ENCODE assay signal across 19 cellular contexts in the genomic region with DNA sequence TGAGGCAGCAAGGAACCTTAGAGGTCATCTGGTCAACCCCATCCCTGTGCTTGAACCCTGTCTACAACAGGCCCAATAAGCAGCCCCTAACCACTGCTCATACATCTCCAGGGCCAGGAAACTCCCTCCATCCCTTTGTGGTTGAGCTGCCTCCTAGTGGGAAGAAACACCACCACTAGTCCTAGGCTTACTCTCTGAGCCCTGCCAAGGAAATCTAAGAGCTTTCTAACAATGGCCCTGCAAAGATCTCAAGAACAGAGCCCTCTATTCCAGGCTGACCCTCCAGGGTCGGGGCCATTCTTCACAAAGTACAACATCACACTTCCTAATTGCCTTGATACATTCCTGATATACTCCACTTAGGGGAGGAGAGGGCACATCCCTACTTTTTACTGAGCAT. TPM values are rescaled to one million over a fixed set of nuclear protein-coding genes. Genes with fewer than 3 reads are reported as not detected.
DNase-seq lines count a peak whose midpoint lies in the region; ATAC-seq and TF ChIP-seq lines count a peak whose summit lies in the region.
"Had no signal": no experiment of that assay in that cellular context is flagged by ENCODE, and none has a peak within 500 bp of the region (broad histone marks: within the 10 kb centered on the region; RNA-seq: fewer than 3 reads in every experiment).

No MANE protein-coding gene starts in this region.

- no peak overlapping the region for H3K4me3 Mint-ChIP-seq in GM23338
- H3K4me3 Mint-ChIP-seq: central memory CD8-positive, alpha-beta T cell; natural killer cell treated with Interleukin-12 subunit alpha and Interleukin-12 subunit beta and Interleukin-15 and Interleukin-18, amount 100 ng/mL, for 72 hours had no signal

- CTCF ChIA-PET in AG04450 (lab: Charles Lee): interaction anchor here (0.6 to 0.8 kb wide), 2 partner anchors 51 to 154 kb away, joined by 3 read pairs; no protein-coding TSS in a partner anchor

- H3F3A ChIP-seq in GM23338 (replicated peaks; ENCODE audit: low read depth): peaks cover 31% of the 10 kb centered on the region

- H3K27ac Mint-ChIP-seq in GM23338: 0 out of 2 replicates have a peak overlapping the region, but pooled peaks have one; percentile 9
- H3K27ac Mint-ChIP-seq: natural killer cell treated with Interleukin-12 subunit alpha and Interleukin-12 subunit beta and Interleukin-15 and Interleukin-18, amount 100 ng/mL, for 72 hours had no signal

- H3K4me2 ChIP-seq in GM23338 (no peak overlapping the region), mesendoderm (ENCODE audit: low read length) (no peak overlapping the region)

- H3K23ac ChIP-seq in mesendoderm (ENCODE audit: low read length): no peak overlapping the region

- H3K27me3 ChIP-seq in AG04450 (ENCODE audit: control insufficient read depth, insufficient read depth, low read length) (no peaks in the 10 kb centered on the region), GM23338 (ENCODE audit: insufficient read depth) (no peaks in the 10 kb centered on the region), brain microvascular endothelial cell (replicated peaks) (no peaks in the 10 kb centered on the region), mesendoderm (ENCODE audit: insufficient read depth, low read length, poor library complexity) (no peaks in the 10 kb centered on the region)
- H3K27me3 ChIP-seq: esophagus muscularis mucosa, thyroid gland had no signal

- H3K9me3 Mint-ChIP-seq in GM23338: no peaks in the 10 kb centered on the region; the same call in 2 of the 3 replicates
- H3K9me3 Mint-ChIP-seq: central memory CD8-positive, alpha-beta T cell; natural killer cell treated with Interleukin-12 subunit alpha and Interleukin-12 subunit beta and Interleukin-15 and Interleukin-18, amount 100 ng/mL, for 72 hours had no signal

- H3K36me3 ChIP-seq in GM23338 (ENCODE audit: insufficient read depth) (peaks cover 43% of the 10 kb centered on the region), brain microvascular endothelial cell (replicated peaks) (peaks cover 60% of the 10 kb centered on the region), mesendoderm (ENCODE audit: control insufficient read depth, insufficient read depth, low read length) (peaks cover 40% of the 10 kb centered on the region)

- no peak overlapping the region for H2BK15ac ChIP-seq in mesendoderm (replicated peaks; ENCODE audit: low read depth)

- H2BK120ac ChIP-seq in mesendoderm (ENCODE audit: low read depth, low read length): no peak overlapping the region

- peaks cover 52% of the 10 kb centered on the region for H3K79me1 ChIP-seq in mesendoderm (ENCODE audit: low read length)

- H3K79me2 ChIP-seq in GM23338 (replicated peaks; ENCODE audit: insufficient read depth) (peaks cover 87% of the 10 kb centered on the region), mesendoderm (ENCODE audit: control insufficient read depth, insufficient read depth, low read length) (peaks cover 79% of the 10 kb centered on the region)

- H2AK5ac ChIP-seq in mesendoderm (ENCODE audit: low read length): no peak overlapping the region

- no peak overlapping the region for H3K18ac ChIP-seq in mesendoderm (ENCODE audit: low read length)

- H2BK5ac ChIP-seq in mesendoderm (ENCODE audit: low read length): no peak overlapping the region

- peak overlapping the region; percentile 50 for H3K9ac ChIP-seq in mesendoderm (ENCODE audit: low read length)

- TF ChIP-seq CTCF in AG04450 (IDR thresholded peaks at IDR 0.05; ENCODE audit: low read depth, low read length) (peak; percentile 29; the same call in 1 of the 2 replicates), GM23338 (conservative IDR thresholded peaks at IDR 0.05; ENCODE audit: low read depth in 2 of 2) (0 out of 4 replicates have a peak, but pooled peaks of 1 of the 2 experiments have one; percentile 6), brain microvascular endothelial cell (IDR thresholded peaks at IDR 0.05; ENCODE audit: low read depth, low read length, missing control alignments) (peak; percentile 59)

- H3K4me3 ChIP-seq in AG04450 (ENCODE audit: low read depth, low read length) (no peak overlapping the region), GM23338 (no peak overlapping the region), brain microvascular endothelial cell (ENCODE audit: low read depth, low read length) (no peak overlapping the region), mesendoderm (ENCODE audit: low read length) (no peak overlapping the region)
- H3K4me3 ChIP-seq: esophagus muscularis mucosa, thyroid gland had no signal

- in situ Hi-C loops in brain microvascular endothelial cell (cut with HindIII; ENCODE audit: low pct_ligation_motif_present, low sequenced_read_pairs): no loop called here

- POLR2A ChIA-PET in AG04450 (lab: Yijun Ruan, JAX): no interaction called here

- no peak overlapping the region for H3K27ac ChIP-seq in AG04450 (ENCODE audit: low read depth, low read length)
- H3K27ac ChIP-seq in GM23338 (ENCODE audit: low read depth): 0 out of 2 replicates have a peak overlapping the region, but pooled peaks have one; percentile 14
- H3K27ac ChIP-seq in brain microvascular endothelial cell: no peak overlapping the region
- H3K27ac ChIP-seq in mesendoderm (ENCODE audit: low read depth, low read length): no peak overlapping the region
- H3K27ac ChIP-seq: esophagus muscularis mucosa, HL-60, thyroid gland had no signal

- no peak overlapping the region for H2AFZ ChIP-seq in GM23338

- peaks cover 84% of the 10 kb centered on the region for H4K20me1 ChIP-seq in GM23338 (replicated peaks; ENCODE audit: insufficient read depth)

- H3K36me3 Mint-ChIP-seq in GM23338 (ENCODE audit: low read depth): peaks cover 87% of the 10 kb centered on the region

- H3K9me3 ChIP-seq in AG04450 (ENCODE audit: control insufficient read depth, insufficient read depth, low read length): no peaks in the 10 kb centered on the region
- H3K9me3 ChIP-seq: Caco-2, esophagus muscularis mucosa, thyroid gland had no signal

- no peak overlapping the region for H3K4ac ChIP-seq in mesendoderm (ENCODE audit: low read depth, low read length)

- ATAC-seq in GM23338: no peak
- no peak for ATAC-seq in HG02870 (IDR thresholded peaks at IDR 0.05; ENCODE audit: unreplicated experiment)
- ATAC-seq: natural killer cell treated with Interleukin-12 subunit alpha and Interleukin-12 subunit beta and Interleukin-15 and Interleukin-18, amount 100 ng/mL, for 72 hours; Right ventricle myocardium inferior had no signal

- no peak overlapping the region for H4K5ac ChIP-seq in mesendoderm (ENCODE audit: low read length)

- H3K56ac ChIP-seq in mesendoderm (ENCODE audit: low read length): peak overlapping the region; percentile 56

- peaks cover 37% of the 10 kb centered on the region for H3K4me1 Mint-ChIP-seq in GM23338

- no peaks in the 10 kb centered on the region for H3K9me2 ChIP-seq in GM23338 (ENCODE audit: insufficient read depth)

- no CpG with 5 or more reads among the region's 1 CpG for WGBS in mesendoderm (ENCODE audit: extremely low coverage, insufficient coverage, low lambda C conversion rate)

- H3K27me3 Mint-ChIP-seq in GM23338 (ENCODE audit: insufficient read depth, low read depth, poor library complexity): peaks cover 9% of the 10 kb centered on the region
- H3K27me3 Mint-ChIP-seq: central memory CD8-positive, alpha-beta T cell; natural killer cell treated with Interleukin-12 subunit alpha and Interleukin-12 subunit beta and Interleukin-15 and Interleukin-18, amount 100 ng/mL, for 72 hours had no signal

- no peak overlapping the region for H4K8ac ChIP-seq in mesendoderm (ENCODE audit: low read depth, low read length)

- peaks cover 35% of the 10 kb centered on the region for H3K4me1 ChIP-seq in GM23338 (ENCODE audit: insufficient read depth)
- H3K4me1 ChIP-seq in mesendoderm (ENCODE audit: control insufficient read depth, low read depth, low read length): peaks cover 36% of the 10 kb centered on the region

- DNase-seq in AG04450 (ENCODE audit: low read depth, low spot score) (no peak), GM23338 (ENCODE audit: low spot score) (no peak), brain microvascular endothelial cell (no peak), mesendoderm (peak; percentile 58), NCI-H2227 (lab: John Stamatoyannopoulos, UW; ENCODE audit: unreplicated experiment) (no peak), hippocampal formation (lab: John Stamatoyannopoulos, UW) (no peak)
- DNase-seq: activated CD4-positive, alpha-beta T cell treated with anti-CD3 and anti-CD28 coated beads for 1 hour; Caco-2; midbrain; stimulated activated CD4-positive, alpha-beta T cell treated with anti-CD3 and anti-CD28 coated beads, Interleukin-2, amount 100 ng/mL, for 24 hours; stimulated activated naive CD4-positive, alpha-beta T cell; SW 1271; thyroid gland had no signal

TF ChIP-seq in GM23338, 12 proteins besides CTCF, POLR2A, EP300 and RAD21 (continues in another document):
- TF ChIP-seq JUNB (IDR thresholded peaks at IDR 0.05; ENCODE audit: unreplicated experiment) (no peak), ZNF331 (CRISPR knock-in tag; IDR thresholded peaks at IDR 0.05; ENCODE audit: low read depth) (no peak), EZH2 (IDR thresholded peaks at IDR 0.05; ENCODE audit: low read depth, unreplicated experiment) (no peak), CREB1 (CRISPR knock-in tag; IDR thresholded peaks at IDR 0.05; ENCODE audit: low read depth) (no peak), POLR2AphosphoS5 (IDR thresholded peaks at IDR 0.05; ENCODE audit: low read depth) (no peak)

RNA-seq across cellular contexts. Expression of a gene that starts 5.8 kb away (rescaled TPM):
- polyA plus RNA-seq in AG04450 (2011; rRNA removed) (161 and 163 TPM in 2 replicates), GM23338 (2016; fragmentation: Nextera tagmentation; extraction: Ambion mirVana) (119 and 121 TPM in 2 replicates)
- polyA minus RNA-seq in AG04450 (2011; rRNA and poly(A)+ RNA removed): 273 and 347 TPM in 2 replicates
- total RNA-seq in GM23338 (2014; rRNA removed; shearing (Covaris generic)): 412 and 439 TPM in 2 replicates
- 188 TPM for polyA plus RNA-seq in mesendoderm (2013, experiment 1 of 2)
- polyA plus RNA-seq in mesendoderm (2013, experiment 2 of 2): 192 TPM

RNA-seq across cellular contexts. Expression of a gene that starts 17.5 kb away (rescaled TPM):
- 0.47 and 0.56 TPM in 2 replicates for polyA plus RNA-seq in AG04450 (2011; rRNA removed)
- 0.74 and 2.0 TPM in 2 replicates for polyA minus RNA-seq in AG04450 (2011; rRNA and poly(A)+ RNA removed)
- total RNA-seq in GM23338 (2014; rRNA removed; shearing (Covaris generic)): 0.12 and 1.8 TPM in 2 replicates
- 0.54 and 1.7 TPM in 2 replicates for polyA plus RNA-seq in GM23338 (2016; fragmentation: Nextera tagmentation; extraction: Ambion mirVana)
- polyA plus RNA-seq in mesendoderm (2013, experiment 1 of 2): 0.63 TPM
- polyA plus RNA-seq in mesendoderm (2013, experiment 2 of 2): 0.94 TPM

RNA-seq across cellular contexts. Expression of a gene that starts 47.7 kb away (rescaled TPM):
- polyA plus RNA-seq in AG04450 (2011; rRNA removed): 7.6 and 9.3 TPM in 2 replicates
- polyA minus RNA-seq in AG04450 (2011; rRNA and poly(A)+ RNA removed): 28.0 and 39.1 TPM in 2 replicates
- total RNA-seq in GM23338 (2014; rRNA removed; shearing (Covaris generic)): 23.7 and 25.5 TPM in 2 replicates
- 6.8 and 8.7 TPM in 2 replicates for polyA plus RNA-seq in GM23338 (2016; fragmentation: Nextera tagmentation; extraction: Ambion mirVana)
- 3.1 TPM for polyA plus RNA-seq in mesendoderm (2013, experiment 1 of 2)
- polyA plus RNA-seq in mesendoderm (2013, experiment 2 of 2): 2.8 TPM

RNA-seq across cellular contexts. Expression of a gene that starts 53.7 kb away (rescaled TPM):
- 53.0 and 85.7 TPM in 2 replicates for polyA plus RNA-seq in AG04450 (2011; rRNA removed)
- 126 and 219 TPM in 2 replicates for polyA minus RNA-seq in AG04450 (2011; rRNA and poly(A)+ RNA removed)
- 40.3 and 47.8 TPM in 2 replicates for total RNA-seq in GM23338 (2014; rRNA removed; shearing (Covaris generic))
- 28.3 and 30.8 TPM in 2 replicates for polyA plus RNA-seq in GM23338 (2016; fragmentation: Nextera tagmentation; extraction: Ambion mirVana)
- 21.5 TPM for polyA plus RNA-seq in mesendoderm (2013, experiment 1 of 2)
- 21.6 TPM for polyA plus RNA-seq in mesendoderm (2013, experiment 2 of 2)
